Comparison of ENCODE assay signal across 9 cellular contexts in the genomic region with DNA sequence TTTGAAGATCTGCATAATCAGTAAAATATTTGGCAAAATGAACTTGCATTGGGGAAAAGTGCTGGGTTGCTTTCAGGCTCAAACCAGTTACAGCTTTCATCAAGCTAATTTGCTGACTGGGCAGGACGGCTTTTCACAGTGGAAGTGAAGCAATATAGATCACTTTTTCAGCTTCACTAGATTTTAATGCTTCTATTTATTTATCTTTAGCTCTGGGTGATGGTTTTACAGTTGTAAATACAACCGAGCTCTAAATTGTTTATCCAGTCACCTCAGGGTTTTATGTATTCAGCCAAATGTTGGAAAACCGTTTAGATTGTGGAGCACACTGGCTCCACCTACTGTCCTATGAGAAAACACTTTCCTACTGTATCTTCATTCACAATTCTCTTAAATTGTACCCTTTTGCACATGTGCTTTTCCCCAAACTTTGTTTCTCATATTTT. TPM values are rescaled to one million over a fixed set of nuclear protein-coding genes. Genes with fewer than 3 reads are reported as not detected.
A peak's percentile ranks its signal among the peaks of the same experiment; 100 is the strongest.
DNase-seq lines count a peak whose midpoint lies in the region; ATAC-seq and TF ChIP-seq lines count a peak whose summit lies in the region.
"Had no signal": no experiment of that assay in that cellular context is flagged by ENCODE, and none has a peak within 500 bp of the region (broad histone marks: within the 10 kb centered on the region; RNA-seq: fewer than 3 reads in every experiment).

No MANE protein-coding gene starts in this region.

- no peaks in the 10 kb centered on the region for H3K27me3 ChIP-seq in stomach

- H3K4me3 ChIP-seq in stomach = peak overlapping the region in 1 of 4 donors; percentile 31

- peak; percentile 53 for DNase-seq in COLO829 (ENCODE audit: low spot score)
- DNase-seq in HPDE6-E6E7 (ENCODE audit: extremely low spot score) = peak; percentile 11
- DNase-seq in NCI-H748 treated with DMSO at 0.1 percent for 48 hours (lab: John Stamatoyannopoulos, UW) = peak; percentile 61
- DNase-seq in iris pigment epithelial cell (ENCODE audit: low read depth) = peak; percentile 71
- DNase-seq in stomach = no peak
- DNase-seq in stimulated activated naive CD8-positive, alpha-beta T cell treated with anti-CD3 and anti-CD28 coated beads, Interleukin-15, amount 100 ng/mL, for 72 hours = no peak

- H3K36me3 ChIP-seq in stomach = no peaks in the 10 kb centered on the region

- H3K27me3 Mint-ChIP-seq in brain = no peaks in the 10 kb centered on the region
- no peaks in the 10 kb centered on the region for H3K27me3 Mint-ChIP-seq in stimulated activated naive CD8-positive, alpha-beta T cell treated with anti-CD3 and anti-CD28 coated beads, Interleukin-15, amount 100 ng/mL, for 72 hours
- H3K27me3 Mint-ChIP-seq: IgD-negative memory B cell had no signal

- peak; percentile 77 to 80 for TF ChIP-seq CTCF in brain (conservative IDR thresholded peaks at IDR 0.05)
- TF ChIP-seq CTCF in stomach (IDR thresholded peaks at IDR 0.05) = peak in 5 of 7 experiments; percentile 54 to 67 (median 61)

- no peak overlapping the region for H3K27ac ChIP-seq in stomach

- intact Hi-C loops in stomach (cut with DNase I; ENCODE audit: low total_unique reads) = loop anchor here (5.0 kb wide), 1 partner anchor 112 kb away; no protein-coding TSS in a partner anchor

- peak overlapping the region in 1 of 5 experiments; percentile 20 for H3K4me3 Mint-ChIP-seq in brain
- no peak overlapping the region for H3K4me3 Mint-ChIP-seq in stimulated activated naive CD8-positive, alpha-beta T cell treated with anti-CD3 and anti-CD28 coated beads, Interleukin-15, amount 100 ng/mL, for 72 hours
- H3K4me3 Mint-ChIP-seq: IgD-negative memory B cell had no signal

- peaks cover 5% of the 10 kb centered on the region for H3K36me3 Mint-ChIP-seq in brain
- H3K36me3 Mint-ChIP-seq: IgD-negative memory B cell had no signal

- peaks cover 0 to 33% (median 20%) of the 10 kb centered on the region in 4 donors for H3K4me1 ChIP-seq in stomach

- peaks cover 13% of the 10 kb centered on the region for H3K4me1 Mint-ChIP-seq in brain
- H3K4me1 Mint-ChIP-seq in stimulated activated naive CD8-positive, alpha-beta T cell treated with anti-CD3 and anti-CD28 coated beads, Interleukin-15, amount 100 ng/mL, for 72 hours = peaks cover 12% of the 10 kb centered on the region

- H3K27ac Mint-ChIP-seq in brain = peak overlapping the region in 2 of 5 experiments; percentile 47 to 78
- no peak overlapping the region for H3K27ac Mint-ChIP-seq in stimulated activated naive CD8-positive, alpha-beta T cell treated with anti-CD3 and anti-CD28 coated beads, Interleukin-15, amount 100 ng/mL, for 72 hours
- H3K27ac Mint-ChIP-seq: IgD-negative memory B cell had no signal

- ATAC-seq in stimulated activated naive CD8-positive, alpha-beta T cell treated with anti-CD3 and anti-CD28 coated beads, Interleukin-15, amount 100 ng/mL, for 72 hours = no peak
- ATAC-seq in HG02981 (IDR thresholded peaks at IDR 0.05; ENCODE audit: unreplicated experiment) = no peak

- H3K9me3 ChIP-seq in stomach = no peaks in the 10 kb centered on the region

- TF ChIP-seq POLR2A in stomach (IDR thresholded peaks at IDR 0.05) = no peak

- 5 to 14% (median 9%) methylated on average over 3 of the region's 3 CpGs for WGBS in stomach, 5 donors

- TF ChIP-seq EP300 in stomach (IDR thresholded peaks at IDR 0.05) = no peak

- peaks cover 0 to 4% (median 0%) of the 10 kb centered on the region in 5 experiments for H3K9me3 Mint-ChIP-seq in brain
- H3K9me3 Mint-ChIP-seq in stimulated activated naive CD8-positive, alpha-beta T cell treated with anti-CD3 and anti-CD28 coated beads, Interleukin-15, amount 100 ng/mL, for 72 hours = no peaks in the 10 kb centered on the region
- H3K9me3 Mint-ChIP-seq: IgD-negative memory B cell had no signal

RNA-seq across cellular contexts. Expression of gene ACER3, which starts 58.2 kb away (rescaled TPM):
- polyA plus RNA-seq in brain (ENCODE audit: insufficient read depth, low read depth, low replicate concordance) (6.4 TPM), stomach (1 to 10 TPM; 2.1 to 7.9 (median 3.0) TPM)
- 10 to 100 TPM in 3 of 5 donors, 1 to 10 TPM in 2; 4.7 to 25.9 (median 20.4) TPM for total RNA-seq in stomach

Comparison
In these comparisons a context has a peak if more than half of its experiments do, and no peak if none do; other contexts are left out.
1. DNase-seq: peak in COLO829 (single experiment), HPDE6-E6E7 (single experiment), NCI-H748 treated with DMSO at 0.1 percent for 48 hours (single experiment) and iris pigment epithelial cell (single experiment); none in stomach (single experiment) and stimulated activated naive CD8-positive, alpha-beta T cell treated with anti-CD3 and anti-CD28 coated beads, Interleukin-15, amount 100 ng/mL, for 72 hours (0 of 2).